ENCODE assay signal across 21 cellular contexts in the genomic region with DNA sequence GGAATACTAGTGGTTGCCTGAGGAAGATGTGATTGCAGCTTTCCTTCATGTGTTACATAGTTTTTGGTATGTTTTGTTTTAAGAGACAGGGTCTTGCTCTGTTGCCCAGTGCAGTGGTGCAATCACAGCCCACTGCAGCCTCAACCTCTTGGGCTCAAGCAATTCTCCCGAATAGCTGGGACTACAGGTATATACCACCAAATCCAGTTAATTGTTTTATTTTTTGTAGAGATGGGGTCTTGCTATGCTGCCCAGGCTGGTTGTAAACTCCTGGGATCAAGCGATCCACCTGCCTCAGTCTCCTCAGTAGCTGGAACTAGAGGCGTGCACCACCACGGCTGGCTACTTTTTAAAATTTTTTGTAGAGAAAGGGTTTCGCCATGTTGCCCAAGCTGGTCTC.
"Had no signal": no experiment of that assay in that cellular context is flagged by ENCODE, and none has a peak within 500 bp of the region (broad histone marks: within the 10 kb centered on the region; RNA-seq: fewer than 3 reads in every experiment).

No MANE protein-coding gene starts in this region.

- H3K9ac ChIP-seq: SK-N-SH had no signal

- DNase-seq: Karpas-422, KG1, MM.1S, NCI-H1092 treated with DMSO at 0.1 percent for 48 hours, NCI-H1436, NCI-H187, NCI-H2029, NCI-H2081 treated with DMSO at 0.1 percent for 48 hours, NCI-H2171, NCI-H226, NCI-H446, NCI-H510A, NCI-H524 treated with DMSO at 0.1 percent for 48 hours, NCI-H69, NCI-H774, Right ventricle myocardium superior, RPMI8226, SIG-M5, SK-N-SH, SW 1271 had no signal

- H3K9me3 ChIP-seq: SK-N-SH had no signal

- H3K4me2 ChIP-seq: SK-N-SH had no signal

- FAIRE-seq: RCC 7860 had no signal
